Comparison of ENCODE assay signal across 1 cellular context in genomic region chr16:19210175-19210924, GRCh38.
TF ChIP-seq lines count a peak whose summit lies in the region.

No MANE protein-coding gene starts in this region.

TF ChIP-seq in HCT116, 20 proteins besides CTCF, POLR2A, EP300 and RAD21 (continued from another document):
- TF ChIP-seq EZH2 (IDR thresholded peaks at IDR 0.05) (no peak), POLR2AphosphoS5 (IDR thresholded peaks at IDR 0.05; ENCODE audit: low read depth, low read length) (no peak), CBX3 (IDR thresholded peaks at IDR 0.05; ENCODE audit: low read depth) (no peak)
